Comparison of ENCODE assay signal across 10 cellular contexts in genomic region chr20:33399924-33400323, GRCh38. TPM values are rescaled to one million over a fixed set of nuclear protein-coding genes. Genes with fewer than 3 reads are reported as not detected.
DNase-seq lines count a peak whose midpoint lies in the region; ATAC-seq, FAIRE-seq and TF ChIP-seq lines count a peak whose summit lies in the region.
"Had no signal": no experiment of that assay in that cellular context is flagged by ENCODE, and none has a peak within 500 bp of the region (broad histone marks: within the 10 kb centered on the region; RNA-seq: fewer than 3 reads in every experiment).

No MANE protein-coding gene starts in this region.

- POLR2A ChIA-PET in AG04449 (lab: Yijun Ruan, JAX), result interaction anchor here (1.2 kb wide), 1 partner anchor 11 kb away, joined by 4 read pairs; no protein-coding TSS in a partner anchor

- no peak overlapping the region for H4K8ac ChIP-seq in mesenchymal stem cell (ENCODE audit: low read length)

- 76% methylated on average over 6 of the region's 6 CpGs for WGBS in mesenchymal stem cell

- DNase-seq in AG04449 (ENCODE audit: low read depth, low spot score), result no peak
- no peak for DNase-seq in HFF-Myc (ENCODE audit: extremely low read depth, low read depth)
- no peak for DNase-seq in activated naive CD8-positive, alpha-beta T cell treated with anti-CD3 and anti-CD28 coated beads for 36 hours
- no peak for DNase-seq in mesenchymal stem cell
- DNase-seq in GM12891 (ENCODE audit: insufficient read length, low spot score), result no peak
- DNase-seq in GM19238 (ENCODE audit: insufficient read length, low spot score), result no peak
- DNase-seq: NCI-H2227 treated with DMSO at 0.1 percent for 48 hours had no signal

- H3K27ac Mint-ChIP-seq in activated naive CD8-positive, alpha-beta T cell treated with anti-CD3 and anti-CD28 coated beads for 36 hours, result peak overlapping the region; percentile 57

- H2BK5ac ChIP-seq in mesenchymal stem cell (ENCODE audit: low read depth, low read length, poor library complexity, severe bottlenecking), result no peak overlapping the region

- H3K36me3 Mint-ChIP-seq in activated naive CD8-positive, alpha-beta T cell treated with anti-CD3 and anti-CD28 coated beads for 36 hours, result peaks cover 4% of the 10 kb centered on the region

- H3K36me3 ChIP-seq in mesenchymal stem cell (ENCODE audit: control insufficient read depth in 1 of 2, insufficient read depth in 2 of 2, low read depth in 1 of 2, low read length in 2 of 2), result peaks cover 4 to 25% of the 10 kb centered on the region in 2 experiments

- CTCF ChIA-PET in AG04449 (lab: Yijun Ruan, JAX), result interaction anchor here (1.2 kb wide), 1 partner anchor 9 kb away, joined by 3 read pairs; no protein-coding TSS in a partner anchor

- ATAC-seq in GM19328 (IDR thresholded peaks at IDR 0.05; ENCODE audit: unreplicated experiment) (no peak), GM19455 (IDR thresholded peaks at IDR 0.05; ENCODE audit: unreplicated experiment) (no peak)

- no peak overlapping the region for H3K27ac ChIP-seq in mesenchymal stem cell (ENCODE audit: low read length, poor library complexity, severe bottlenecking)

- no peaks in the 10 kb centered on the region for H3K27me3 ChIP-seq in mesenchymal stem cell (ENCODE audit: control insufficient read depth in 1 of 2, insufficient read depth in 1 of 2, low read length in 2 of 2)

- no peak overlapping the region for H3K23ac ChIP-seq in mesenchymal stem cell (ENCODE audit: low read length in 2 of 2)

- peaks cover 12% of the 10 kb centered on the region for H3K4me1 ChIP-seq in mesenchymal stem cell (ENCODE audit: control insufficient read depth, insufficient read depth, low read depth, low read length)

- no peak overlapping the region for H3K4ac ChIP-seq in mesenchymal stem cell (ENCODE audit: low read depth in 1 of 2, low read length in 2 of 2)

- H3K4me3 ChIP-seq in AG04449 (ENCODE audit: low read depth, low read length), result peak overlapping the region; percentile 97
- H3K4me3 ChIP-seq in HFF-Myc (replicated peaks; ENCODE audit: low read depth, low read length), result peak overlapping the region; percentile 97
- peak overlapping the region in 1 of 2 experiments; percentile 99 for H3K4me3 ChIP-seq in mesenchymal stem cell (ENCODE audit: insufficient read depth in 1 of 2, low read depth in 1 of 2, low read length in 2 of 2)

- peaks cover 45% of the 10 kb centered on the region for H3K4me1 Mint-ChIP-seq in activated naive CD8-positive, alpha-beta T cell treated with anti-CD3 and anti-CD28 coated beads for 36 hours

- no peak overlapping the region for H2AK5ac ChIP-seq in mesenchymal stem cell (ENCODE audit: low read length, severe bottlenecking)

- H3K9ac ChIP-seq in mesenchymal stem cell (ENCODE audit: low read length), result peak overlapping the region; percentile 95

- peak overlapping the region; percentile 95 for H3K4me3 Mint-ChIP-seq in activated naive CD8-positive, alpha-beta T cell treated with anti-CD3 and anti-CD28 coated beads for 36 hours

- no peak overlapping the region for H2BK15ac ChIP-seq in mesenchymal stem cell (ENCODE audit: low read depth, poor library complexity, severe bottlenecking)

- no peaks in the 10 kb centered on the region for H3K9me3 Mint-ChIP-seq in activated naive CD8-positive, alpha-beta T cell treated with anti-CD3 and anti-CD28 coated beads for 36 hours

- no peak overlapping the region for H2BK120ac ChIP-seq in mesenchymal stem cell (ENCODE audit: low read depth, low read length)

- TF ChIP-seq POLR2A in GM12891 (IDR thresholded peaks at IDR 0.05; ENCODE audit: low read depth, low read length), result no peak

- H3K18ac ChIP-seq in mesenchymal stem cell (ENCODE audit: low read depth in 1 of 2, low read length in 2 of 2), result no peak overlapping the region

- no peak for FAIRE-seq in GM12891 (lab: Jason Lieb, UNC)
- FAIRE-seq: G401.6 had no signal

- H3K4me2 ChIP-seq in mesenchymal stem cell (ENCODE audit: low read length, poor library complexity, severe bottlenecking), result no peak overlapping the region

- no peak overlapping the region for H3K14ac ChIP-seq in mesenchymal stem cell (ENCODE audit: low read length in 2 of 2)

- TF ChIP-seq CTCF in AG04449 (IDR thresholded peaks at IDR 0.05; ENCODE audit: insufficient read depth, low read length, missing control alignments) (no peak), HFF-Myc (IDR thresholded peaks at IDR 0.05; ENCODE audit: low read depth, low read length, missing control alignments) (no peak)

- peak overlapping the region in 1 of 2 experiments; percentile 15 for H2BK12ac ChIP-seq in mesenchymal stem cell (ENCODE audit: low read length in 2 of 2)

- no peak overlapping the region for H2AFZ ChIP-seq in mesenchymal stem cell (ENCODE audit: low read depth, low read length)

- H3K27me3 Mint-ChIP-seq in activated naive CD8-positive, alpha-beta T cell treated with anti-CD3 and anti-CD28 coated beads for 36 hours, result no peaks in the 10 kb centered on the region

- no peaks in the 10 kb centered on the region for H3K9me3 ChIP-seq in mesenchymal stem cell (ENCODE audit: control insufficient read depth, low read length)

- no peak overlapping the region for H4K91ac ChIP-seq in mesenchymal stem cell (ENCODE audit: low read length)

- H3K79me1 ChIP-seq in mesenchymal stem cell (replicated peaks; ENCODE audit: low read length, poor library complexity, severe bottlenecking), result peaks cover 41% of the 10 kb centered on the region

TF ChIP-seq in GM12891, 5 proteins besides CTCF, POLR2A, EP300 and RAD21:
- TF ChIP-seq TAF1 (IDR thresholded peaks at IDR 0.05; ENCODE audit: low read depth, low read length) (no peak), POLR2AphosphoS5 (IDR thresholded peaks at IDR 0.05; ENCODE audit: low read depth, low read length) (no peak), POU2F2 (IDR thresholded peaks at IDR 0.05; ENCODE audit: low read depth, low read length) (no peak), PAX5 (IDR thresholded peaks at IDR 0.05; ENCODE audit: insufficient read depth, low read length, severe bottlenecking) (no peak), SPI1 (IDR thresholded peaks at IDR 0.05; ENCODE audit: low read depth, low read length) (no peak)

RNA-seq across cellular contexts. Expression of gene CDK5RAP1, which starts 1.4 kb away (rescaled TPM):
- total RNA-seq in activated naive CD8-positive, alpha-beta T cell treated with anti-CD3 and anti-CD28 coated beads for 36 hours, result 10 to 100 TPM; 41.0 to 42.3 TPM
- polyA plus RNA-seq in mesenchymal stem cell (2013, experiment 1 of 2), result 12.9 TPM
- polyA plus RNA-seq in mesenchymal stem cell (2013, experiment 2 of 2), result 12.4 TPM
- polyA plus RNA-seq in GM12891 (2012; ENCODE audit: low read depth, missing spikeins), result 19.8 TPM

RNA-seq across cellular contexts. Expression of gene SNTA1, which starts 43.6 kb away (rescaled TPM):
- total RNA-seq in activated naive CD8-positive, alpha-beta T cell treated with anti-CD3 and anti-CD28 coated beads for 36 hours, result 1 to 10 TPM; 4.0 to 4.7 TPM
- polyA plus RNA-seq in mesenchymal stem cell (2013, experiment 1 of 2), result 14.6 TPM
- 14.4 TPM for polyA plus RNA-seq in mesenchymal stem cell (2013, experiment 2 of 2)
- 2.7 TPM for polyA plus RNA-seq in GM12891 (2012; ENCODE audit: low read depth, missing spikeins)
